In the genomic region with DNA sequence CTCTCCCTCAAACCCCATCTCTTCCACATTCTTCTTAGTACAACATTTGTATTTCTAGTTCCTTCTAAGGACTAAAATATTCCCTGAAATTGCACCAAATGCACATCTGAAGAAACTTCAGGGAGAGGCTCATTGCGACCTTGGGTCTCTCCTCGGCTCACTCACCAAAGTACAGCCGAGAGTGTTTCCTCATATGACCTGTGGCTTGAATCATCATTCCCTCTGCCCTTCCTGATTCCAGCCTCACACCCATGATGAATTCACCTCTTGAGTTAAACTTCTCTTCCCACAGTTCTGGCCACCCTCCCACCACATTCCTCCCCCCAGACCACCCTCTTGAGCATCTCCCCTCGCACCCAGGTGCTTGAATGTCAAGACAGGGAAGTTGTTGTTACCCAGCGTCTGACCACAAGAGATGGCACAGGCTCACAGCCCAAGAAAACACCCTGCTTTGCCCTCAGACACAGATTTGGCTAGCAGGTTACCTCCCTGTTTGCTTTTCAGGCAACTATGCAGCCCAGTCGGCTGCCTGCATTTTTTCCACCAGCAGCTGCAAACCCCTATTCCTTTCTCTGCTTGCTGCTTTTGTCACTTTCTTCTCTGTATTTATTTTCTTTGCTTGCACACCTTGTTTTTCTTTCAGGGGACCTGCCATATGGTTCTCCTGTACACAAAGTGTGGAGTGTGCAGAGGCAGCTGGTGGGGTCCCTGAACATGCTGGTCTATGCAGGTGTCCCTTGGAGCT, we compare ENCODE assay signal across 19 cellular contexts.
DNase-seq lines count a peak whose midpoint lies in the region; ATAC-seq and TF ChIP-seq lines count a peak whose summit lies in the region.
"Had no signal": no experiment of that assay in that cellular context is flagged by ENCODE, and none has a peak within 500 bp of the region (broad histone marks: within the 10 kb centered on the region; RNA-seq: fewer than 3 reads in every experiment).

No MANE protein-coding gene starts in this region.

- peak overlapping the region; percentile 41 for H3K27ac Mint-ChIP-seq in mesothelial cell of epicardium
- H3K27ac Mint-ChIP-seq: activated naive CD4-positive, alpha-beta T cell treated with anti-CD3 and anti-CD28 coated beads, Interleukin-2, amount 50 U/mL, for 72 hours; CD4-positive, alpha-beta T cell had no signal

- peaks cover 26% of the 10 kb centered on the region for H3K4me1 Mint-ChIP-seq in mesothelial cell of epicardium

- peaks cover 2% of the 10 kb centered on the region for H3K27me3 Mint-ChIP-seq in mesothelial cell of epicardium (ENCODE audit: low read depth)
- H3K27me3 Mint-ChIP-seq: CD4-positive, alpha-beta T cell had no signal

- no peaks in the 10 kb centered on the region for H3K9me3 Mint-ChIP-seq in mesothelial cell of epicardium

- DNase-seq in DMS153 (lab: John Stamatoyannopoulos, UW) (peak; percentile 27), NCI-H146 (lab: John Stamatoyannopoulos, UW) (peak; percentile 81), SHP77 (lab: John Stamatoyannopoulos, UW) (peak; percentile 77 to 78), mesothelial cell of epicardium (ENCODE audit: low spot score in 2 of 2, unreplicated experiment in 2 of 2) (no peak), foreskin melanocyte (no peak), activated T-cell treated with anti-CD3 and anti-CD28 coated beads for 4 hours (no peak), left colon (no peak)
- DNase-seq: activated CD4-positive, alpha-beta T cell treated with anti-CD3 and anti-CD28 coated beads for 4 hours; brain microvascular endothelial cell; CD4-positive, alpha-beta T cell; DMS79 treated with DMSO at 0.1 percent for 48 hours; GM23248; hippocampal formation; NCI-H1436 treated with DMSO at 0.1 percent for 48 hours; posterior cingulate gyrus; stimulated activated naive CD4-positive, alpha-beta T cell; T-helper 1 cell had no signal

- intact Hi-C loops in left colon (cut with DNase I, micrococcal nuclease), result no loop called here

- H3K4me3 Mint-ChIP-seq in mesothelial cell of epicardium, result no peak overlapping the region
- H3K4me3 Mint-ChIP-seq: CD4-positive, alpha-beta T cell had no signal

- H3K36me3 Mint-ChIP-seq in mesothelial cell of epicardium, result no peaks in the 10 kb centered on the region
- H3K36me3 Mint-ChIP-seq: activated naive CD4-positive, alpha-beta T cell treated with anti-CD3 and anti-CD28 coated beads, Interleukin-2, amount 50 U/mL, for 72 hours had no signal

- ATAC-seq in left colon (no peak), HG03159 (IDR thresholded peaks at IDR 0.05; ENCODE audit: unreplicated experiment) (no peak)
- ATAC-seq: activated naive CD4-positive, alpha-beta T cell treated with anti-CD3 and anti-CD28 coated beads, Interleukin-2, amount 50 U/mL, for 72 hours had no signal

- no peak for TF ChIP-seq CTCF in mesothelial cell of epicardium (IDR thresholded peaks at IDR 0.05; ENCODE audit: unreplicated experiment)

Comparison
In these comparisons a context has a peak if more than half of its experiments do, and no peak if none do; other contexts are left out.
1. DNase-seq: peak in DMS153 (single experiment), NCI-H146 (single experiment) and SHP77 (2 of 2); none in mesothelial cell of epicardium (0 of 2), foreskin melanocyte (single experiment), activated T-cell treated with anti-CD3 and anti-CD28 coated beads for 4 hours (single experiment) and left colon (0 of 2).